In the genomic region with DNA sequence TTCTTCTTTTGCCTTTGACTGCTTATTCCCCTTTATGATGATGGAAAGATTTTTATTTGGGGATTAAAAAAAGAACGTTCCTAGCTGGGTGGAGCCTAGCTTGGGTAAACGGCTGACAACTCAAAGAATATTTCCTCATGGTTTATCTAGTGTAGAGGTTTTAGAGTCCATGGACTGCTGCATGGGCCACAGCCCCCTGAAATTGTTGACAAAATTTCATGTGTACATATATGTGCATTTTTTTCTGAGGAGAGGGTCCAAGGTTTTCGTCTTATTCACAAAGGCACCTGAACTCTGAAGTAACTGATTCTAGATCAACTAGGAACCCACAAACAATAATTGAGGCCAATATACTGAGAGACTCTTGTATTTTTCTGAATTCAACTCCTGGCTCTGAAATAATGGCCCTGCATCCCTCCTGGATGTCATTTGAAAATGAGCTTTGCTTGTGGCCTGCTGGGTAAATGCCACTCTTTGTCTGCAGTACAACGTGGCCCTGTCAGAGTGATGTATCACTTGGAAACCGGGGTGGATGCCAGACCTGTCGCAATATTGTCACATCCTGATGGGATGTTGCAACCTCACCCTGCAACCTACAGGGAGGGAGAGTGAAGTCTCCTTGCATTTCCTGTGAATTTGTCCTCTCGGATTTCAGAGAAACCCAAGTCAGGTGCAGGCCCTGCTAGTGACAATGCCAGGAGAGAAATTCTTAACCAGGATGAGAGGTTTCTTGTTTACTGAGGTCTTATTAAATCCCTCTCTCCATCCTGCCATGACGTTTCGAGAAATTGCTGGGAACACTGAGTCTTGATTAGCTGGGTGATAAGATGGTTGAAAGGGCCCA, we compare ENCODE assay signal across 8 cellular contexts. TPM values are rescaled to one million over a fixed set of nuclear protein-coding genes. Genes with fewer than 3 reads are reported as not detected.
A peak's percentile ranks its signal among the peaks of the same experiment; 100 is the strongest.
DNase-seq lines count a peak whose midpoint lies in the region; ATAC-seq and TF ChIP-seq lines count a peak whose summit lies in the region.

No MANE protein-coding gene starts in this region.

- intact Hi-C loops in thyroid gland (cut with DNase I) = no loop called here

- no peaks in the 10 kb centered on the region for H3K9me3 ChIP-seq in HUES64 (ENCODE audit: insufficient read depth, low read depth, low read length)
- H3K9me3 ChIP-seq in thyroid gland = no peaks in the 10 kb centered on the region

- H3K27ac ChIP-seq in HUES64 (ENCODE audit: low read depth, low read length) (peak overlapping the region; percentile 24; the same call in 1 of the 2 replicates), thyroid gland (no peak overlapping the region)

- DNase-seq in SHP77 treated with DMSO at 0.1 percent for 48 hours (lab: John Stamatoyannopoulos, UW) (peak; percentile 60), hippocampal formation (lab: John Stamatoyannopoulos, UW) (peak; percentile 48), thyroid gland (peak; percentile 13 to 32), GM20000 (ENCODE audit: low spot score) (no peak), NCI-H446 treated with DMSO at 0.1 percent for 48 hours (lab: John Stamatoyannopoulos, UW) (no peak)
- DNase-seq in stimulated activated CD8-positive, alpha-beta memory T cell treated with anti-CD3 and anti-CD28 coated beads, Interleukin-4, amount 100 ng/mL, for 48 hours = no peak

- H3K27me3 ChIP-seq in HUES64 (ENCODE audit: insufficient read depth, low read length) = no peaks in the 10 kb centered on the region
- H3K27me3 ChIP-seq in thyroid gland = no peaks in the 10 kb centered on the region

- H3K4me1 ChIP-seq in HUES64 (ENCODE audit: insufficient read depth, low read length) (peaks cover 35% of the 10 kb centered on the region), thyroid gland (no peaks in the 10 kb centered on the region)

- TF ChIP-seq CTCF in thyroid gland (IDR thresholded peaks at IDR 0.05) (no peak), GM20000 (IDR thresholded peaks at IDR 0.05; ENCODE audit: extremely low read depth, missing control alignments) (no peak)

- TF ChIP-seq POLR2A in thyroid gland (IDR thresholded peaks at IDR 0.05) = no peak

- no peak for ATAC-seq in GM19455 (IDR thresholded peaks at IDR 0.05; ENCODE audit: unreplicated experiment)

- H3K36me3 ChIP-seq in HUES64 (ENCODE audit: insufficient read depth, low read length) (no peaks in the 10 kb centered on the region), thyroid gland (no peaks in the 10 kb centered on the region)

- WGBS in HUES64 = 74% methylated on average over 7 of the region's 9 CpGs
- 66 to 71% methylated on average over 9 of the region's 9 CpGs for WGBS in thyroid gland, 2 donors

- no peak overlapping the region for H3K9ac ChIP-seq in HUES64 (ENCODE audit: low read depth, low read length)

- H3K4me3 ChIP-seq in HUES64 (ENCODE audit: low read length) (no peak overlapping the region), thyroid gland (replicated peaks in 1 of 3) (no peak overlapping the region)

RNA-seq across cellular contexts. Expression of gene EHF, which starts 33.8 kb away (rescaled TPM):
- polyA plus RNA-seq in HUES64 (2013, experiment 1 of 2) = not detected
- polyA plus RNA-seq in HUES64 (2013, experiment 2 of 2) = not detected
- total RNA-seq in thyroid gland = 10 to 100 TPM in 2 of 4 donors, 1 to 10 TPM in 2; 3.8 to 13.9 (median 8.1) TPM

Comparison
In these comparisons a context has a peak if more than half of its experiments do, and no peak if none do; other contexts are left out.
1. DNase-seq: peak in SHP77 treated with DMSO at 0.1 percent for 48 hours (single experiment), hippocampal formation (2 of 2) and thyroid gland (2 of 2); none in GM20000 (single experiment), stimulated activated CD8-positive, alpha-beta memory T cell treated with anti-CD3 and anti-CD28 coated beads, Interleukin-4, amount 100 ng/mL, for 48 hours (single experiment) and NCI-H446 treated with DMSO at 0.1 percent for 48 hours (single experiment).